Comparison of ENCODE assay signal across 2 cellular contexts in the genomic region with DNA sequence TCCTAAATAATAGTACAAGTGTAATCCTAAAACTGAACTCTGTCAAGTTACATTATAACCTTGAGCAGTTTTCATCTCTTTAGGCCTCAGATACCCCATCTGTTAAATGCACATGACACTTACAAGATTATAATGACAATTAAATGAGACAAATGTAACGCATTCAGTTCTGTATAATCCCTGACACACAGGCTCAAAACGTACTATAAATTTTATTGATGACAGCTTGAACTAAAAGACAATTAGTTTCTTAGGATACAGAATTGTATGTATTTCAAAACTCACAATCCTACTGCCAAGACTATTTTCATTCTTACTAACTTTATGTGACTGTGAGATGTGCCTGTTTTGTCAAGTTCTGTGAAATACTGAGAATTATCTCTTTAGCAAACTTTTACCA.
TF ChIP-seq lines count a peak whose summit lies in the region.

No MANE protein-coding gene starts in this region.

TF ChIP-seq in HepG2, 621 proteins besides CTCF, POLR2A, EP300 and RAD21:
- TF ChIP-seq GABPB1 (CRISPR knock-in tag; IDR thresholded peaks at IDR 0.05) (no peak), POLR2AphosphoS2 (IDR thresholded peaks at IDR 0.05; ENCODE audit: low read depth, low read length) (0 out of 2 replicates have a peak, but pooled peaks have one; percentile 44)

TF ChIP-seq in K562, 482 proteins besides CTCF, POLR2A, EP300 and RAD21:
- TF ChIP-seq RBM22 (IDR thresholded peaks at IDR 0.05; ENCODE audit: low read depth, low read length, poor library complexity, severe bottlenecking) (peak; percentile 63), THRB (CRISPR knock-in tag; conservative IDR thresholded peaks at IDR 0.05) (no peak)
